In genomic region chr2:158907926-158908462, GRCh38 we compare ENCODE assay signal across 24 cellular contexts.
"Had no signal": no experiment of that assay in that cellular context is flagged by ENCODE, and none has a peak within 500 bp of the region (broad histone marks: within the 10 kb centered on the region; RNA-seq: fewer than 3 reads in every experiment).

No MANE protein-coding gene starts in this region.

- H3K4me3 ChIP-seq: left lung, lung, pancreas, prostate gland, spleen, tibial nerve, upper lobe of left lung, vagina had no signal

- H3K27me3 Mint-ChIP-seq: stimulated activated naive CD8-positive, alpha-beta T cell treated with anti-CD3 and anti-CD28 coated beads, Interleukin-15, amount 100 ng/mL, for 72 hours had no signal

- H3K4me3 Mint-ChIP-seq: mesothelial cell of epicardium; natural killer cell; stimulated activated effector memory CD8-positive, alpha-beta T cell treated with anti-CD3 and anti-CD28 coated beads, Interleukin-12 subunit alpha, Interleukin-12 subunit beta, amount 100 ng/mL, for 72 hours; stimulated activated naive CD8-positive, alpha-beta T cell treated with anti-CD3 and anti-CD28 coated beads, Interleukin-15, amount 100 ng/mL, for 72 hours had no signal

- H3K27ac Mint-ChIP-seq: natural killer cell; stimulated activated effector memory CD8-positive, alpha-beta T cell treated with anti-CD3 and anti-CD28 coated beads, Interleukin-12 subunit alpha, Interleukin-12 subunit beta, amount 100 ng/mL, for 72 hours; stimulated activated naive CD8-positive, alpha-beta T cell treated with anti-CD3 and anti-CD28 coated beads, Interleukin-15, amount 100 ng/mL, for 72 hours had no signal

- H3K27ac ChIP-seq: left lung, pancreas, prostate gland, spleen, tibial nerve, upper lobe of left lung, vagina had no signal

- DNase-seq: hippocampal formation; kidney glomerular epithelial cell; left cardiac atrium; left lung; mesendoderm; naive B cell; natural killer cell; pancreas; posterior cingulate gyrus; retina; right cardiac atrium; small intestine; spleen; stimulated activated CD4-positive, alpha-beta T cell treated with anti-CD3 and anti-CD28 coated beads, Interleukin-4, amount 100 ng/mL, for 24 hours; stimulated activated naive CD4-positive, alpha-beta T cell treated with Interleukin-2 at 50 U/mL for 16 hours; stimulated activated naive CD8-positive, alpha-beta T cell treated with anti-CD3 and anti-CD28 coated beads, Interleukin-15, amount 100 ng/mL, for 72 hours; substantia nigra; upper lobe of left lung had no signal

- H3K9me3 Mint-ChIP-seq: mesothelial cell of epicardium; naive B cell; natural killer cell; stimulated activated effector memory CD8-positive, alpha-beta T cell treated with anti-CD3 and anti-CD28 coated beads, Interleukin-12 subunit alpha, Interleukin-12 subunit beta, amount 100 ng/mL, for 72 hours; stimulated activated naive CD8-positive, alpha-beta T cell treated with anti-CD3 and anti-CD28 coated beads, Interleukin-15, amount 100 ng/mL, for 72 hours had no signal

- H3K9me3 ChIP-seq: left lung, pancreas, prostate gland, spleen, tibial nerve, upper lobe of left lung, vagina had no signal

- H3K4me1 ChIP-seq: pancreas, prostate gland, spleen, vagina had no signal

- H3K4me1 Mint-ChIP-seq: naive B cell; natural killer cell; stimulated activated effector memory CD8-positive, alpha-beta T cell treated with anti-CD3 and anti-CD28 coated beads, Interleukin-12 subunit alpha, Interleukin-12 subunit beta, amount 100 ng/mL, for 72 hours; stimulated activated naive CD8-positive, alpha-beta T cell treated with anti-CD3 and anti-CD28 coated beads, Interleukin-15, amount 100 ng/mL, for 72 hours had no signal

- H3K27me3 ChIP-seq: left lung, pancreas, spleen, tibial nerve, upper lobe of left lung, vagina had no signal

- H3K36me3 ChIP-seq: left lung, pancreas, prostate gland, spleen, tibial nerve, upper lobe of left lung, vagina had no signal

- H3K36me3 Mint-ChIP-seq: mesothelial cell of epicardium; naive B cell; natural killer cell; stimulated activated effector memory CD8-positive, alpha-beta T cell treated with anti-CD3 and anti-CD28 coated beads, Interleukin-12 subunit alpha, Interleukin-12 subunit beta, amount 100 ng/mL, for 72 hours had no signal
